Comparison of ENCODE assay signal across 32 cellular contexts in the genomic region with DNA sequence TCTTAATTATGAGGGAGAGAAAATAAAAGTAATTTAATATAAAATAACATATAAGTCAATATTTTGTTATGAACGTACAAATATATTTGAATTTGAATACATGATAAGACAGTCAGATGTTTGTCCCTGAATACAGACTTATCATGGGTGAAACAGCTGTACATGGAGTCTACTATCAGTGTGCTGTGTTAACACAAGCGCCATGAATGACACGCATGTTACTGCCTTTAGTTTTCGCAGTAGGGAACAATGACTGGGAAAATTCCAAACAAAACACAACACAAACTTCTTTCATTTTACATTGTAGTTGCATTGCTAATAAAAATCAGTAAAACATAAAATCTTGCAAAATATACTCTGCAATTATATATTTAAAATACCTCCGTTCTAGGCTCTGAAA.
"Had no signal": no experiment of that assay in that cellular context is flagged by ENCODE, and none has a peak within 500 bp of the region (broad histone marks: within the 10 kb centered on the region; RNA-seq: fewer than 3 reads in every experiment).

No MANE protein-coding gene starts in this region.

- H3K36me3 ChIP-seq: MG63 had no signal

- DNase-seq: Kasumi-1, MG63, MM.1S, MV-4-11, NCI-H1048, NCI-H1105, NCI-H1105 treated with DMSO at 0.1 percent for 48 hours, NCI-H1417, NCI-H1417 treated with DMSO at 0.1 percent for 48 hours, NCI-H1436, NCI-H1436 treated with DMSO at 0.1 percent for 48 hours, NCI-H146, NCI-H1694, NCI-H1694 treated with DMSO at 0.1 percent for 48 hours, NCI-H187, NCI-H187 treated with DMSO at 0.1 percent for 48 hours, NCI-H1930, NCI-H2029, NCI-H2029 treated with DMSO at 0.1 percent for 48 hours, NCI-H2081, NCI-H2081 treated with DMSO at 0.1 percent for 48 hours, NCI-H2107, NCI-H2171, NCI-H2171 treated with DMSO at 0.1 percent for 48 hours, NCI-H2227 treated with DMSO at 0.1 percent for 48 hours, NCI-H226, NCI-H345, NCI-H446, NCI-H446 treated with DMSO at 0.1 percent for 48 hours, NCI-H510A, NCI-H510A treated with DMSO at 0.1 percent for 48 hours, NCI-H524 had no signal

- H3K9me3 ChIP-seq: MG63 had no signal

- H3K4me3 ChIP-seq: MG63 had no signal

- H3K27me3 ChIP-seq: MG63 had no signal
